In the genomic region with DNA sequence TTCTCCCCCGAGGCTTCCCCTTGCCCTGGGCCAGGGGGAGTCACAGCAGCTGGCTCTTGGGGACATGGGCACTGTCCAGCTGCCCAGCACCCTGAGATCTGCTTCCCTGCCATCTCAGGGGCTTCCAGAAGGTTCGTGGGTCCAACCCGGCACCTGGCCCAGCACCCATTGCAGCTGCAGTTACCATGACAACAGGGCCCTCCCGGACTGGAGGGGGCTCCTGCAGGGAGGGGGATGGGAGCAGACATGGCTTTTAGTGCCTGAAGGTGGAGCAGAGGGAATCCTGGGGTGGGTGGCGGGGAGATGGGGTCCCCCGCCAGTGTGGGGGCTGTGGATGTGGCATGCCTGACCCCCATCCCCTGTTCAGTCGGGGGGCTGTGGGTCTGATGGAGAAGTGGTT, we compare ENCODE assay signal across 17 cellular contexts.
"Had no signal": no experiment of that assay in that cellular context is flagged by ENCODE, and none has a peak within 500 bp of the region (broad histone marks: within the 10 kb centered on the region; RNA-seq: fewer than 3 reads in every experiment).

No MANE protein-coding gene starts in this region.

- H3K9me3 ChIP-seq: transverse colon, vagina had no signal

- H3K27ac Mint-ChIP-seq: activated CD4-positive, alpha-beta memory T cell treated with anti-CD3 and anti-CD28 coated beads for 36 hours; activated naive CD8-positive, alpha-beta T cell treated with anti-CD3 and anti-CD28 coated beads for 36 hours; activated T-helper 1 cell treated with anti-CD3 and anti-CD28 coated beads, Interleukin-12 subunit alpha, Interleukin-12 subunit beta, Interleukin-2, Interleukin-4 antibody, amounts not matched to agents 30 ng/mL and 10 ng/mL and 1 ng/mL, durations not matched to agents 14 hours and 24 hours and 36 hours; stimulated activated naive CD8-positive, alpha-beta T cell treated with anti-CD3 and anti-CD28 coated beads, Interleukin-15, Interleukin-2, amounts not matched to agents 100 ng/mL and 50 ng/mL, for 24 hours; T-helper 2 cell treated with Interferon-gamma antibody and Interleukin-4, amounts not matched to agents 5 μg/mL and 100 μg/mL, for 36 hours; WTC11 had no signal

- H3K27ac ChIP-seq: transverse colon, vagina had no signal

- H3K9me3 Mint-ChIP-seq: activated CD4-positive, alpha-beta memory T cell treated with anti-CD3 and anti-CD28 coated beads for 36 hours; activated naive CD8-positive, alpha-beta T cell treated with anti-CD3 and anti-CD28 coated beads for 36 hours; activated T-helper 1 cell treated with anti-CD3 and anti-CD28 coated beads, Interleukin-12 subunit alpha, Interleukin-12 subunit beta, Interleukin-2, Interleukin-4 antibody, amounts not matched to agents 30 ng/mL and 10 ng/mL and 1 ng/mL, durations not matched to agents 14 hours and 24 hours and 36 hours; neural crest cell; stimulated activated naive CD8-positive, alpha-beta T cell treated with anti-CD3 and anti-CD28 coated beads, Interleukin-15, Interleukin-2, amounts not matched to agents 100 ng/mL and 50 ng/mL, for 24 hours; T-helper 2 cell treated with Interferon-gamma antibody and Interleukin-4, amounts not matched to agents 5 μg/mL and 100 μg/mL, for 36 hours; WTC11 had no signal

- H3K4me3 Mint-ChIP-seq: activated CD4-positive, alpha-beta memory T cell treated with anti-CD3 and anti-CD28 coated beads for 36 hours; activated naive CD8-positive, alpha-beta T cell treated with anti-CD3 and anti-CD28 coated beads for 36 hours; activated T-helper 1 cell treated with anti-CD3 and anti-CD28 coated beads, Interleukin-12 subunit alpha, Interleukin-12 subunit beta, Interleukin-2, Interleukin-4 antibody, amounts not matched to agents 30 ng/mL and 10 ng/mL and 1 ng/mL, durations not matched to agents 14 hours and 24 hours and 36 hours; neural crest cell; stimulated activated naive CD8-positive, alpha-beta T cell treated with anti-CD3 and anti-CD28 coated beads, Interleukin-15, Interleukin-2, amounts not matched to agents 100 ng/mL and 50 ng/mL, for 24 hours; T-helper 2 cell treated with Interferon-gamma antibody and Interleukin-4, amounts not matched to agents 5 μg/mL and 100 μg/mL, for 36 hours; WTC11 had no signal

- H3K27me3 ChIP-seq: transverse colon, vagina had no signal

- H3K27me3 Mint-ChIP-seq: activated CD4-positive, alpha-beta memory T cell treated with anti-CD3 and anti-CD28 coated beads for 36 hours; activated naive CD8-positive, alpha-beta T cell treated with anti-CD3 and anti-CD28 coated beads for 36 hours; progenitor cell of endocrine pancreas; stimulated activated naive CD8-positive, alpha-beta T cell treated with anti-CD3 and anti-CD28 coated beads, Interleukin-15, Interleukin-2, amounts not matched to agents 100 ng/mL and 50 ng/mL, for 24 hours had no signal

- H3K4me3 ChIP-seq: transverse colon, vagina had no signal

- H3K4me1 Mint-ChIP-seq: neural crest cell had no signal

- DNase-seq: activated CD4-positive, alpha-beta memory T cell treated with anti-CD3 and anti-CD28 coated beads for 36 hours; activated CD4-positive, alpha-beta T cell treated with anti-CD3 and anti-CD28 coated beads for 4 hours; activated naive CD8-positive, alpha-beta T cell treated with anti-CD3 and anti-CD28 coated beads for 36 hours; activated T-cell treated with anti-CD3 and anti-CD28 coated beads for 4 hours; amniotic stem cell; erythroblast; foreskin melanocyte; kidney; left ventricle myocardium superior; transverse colon had no signal
